2 cellular contexts compared by ENCODE assay signal in the genomic region with DNA sequence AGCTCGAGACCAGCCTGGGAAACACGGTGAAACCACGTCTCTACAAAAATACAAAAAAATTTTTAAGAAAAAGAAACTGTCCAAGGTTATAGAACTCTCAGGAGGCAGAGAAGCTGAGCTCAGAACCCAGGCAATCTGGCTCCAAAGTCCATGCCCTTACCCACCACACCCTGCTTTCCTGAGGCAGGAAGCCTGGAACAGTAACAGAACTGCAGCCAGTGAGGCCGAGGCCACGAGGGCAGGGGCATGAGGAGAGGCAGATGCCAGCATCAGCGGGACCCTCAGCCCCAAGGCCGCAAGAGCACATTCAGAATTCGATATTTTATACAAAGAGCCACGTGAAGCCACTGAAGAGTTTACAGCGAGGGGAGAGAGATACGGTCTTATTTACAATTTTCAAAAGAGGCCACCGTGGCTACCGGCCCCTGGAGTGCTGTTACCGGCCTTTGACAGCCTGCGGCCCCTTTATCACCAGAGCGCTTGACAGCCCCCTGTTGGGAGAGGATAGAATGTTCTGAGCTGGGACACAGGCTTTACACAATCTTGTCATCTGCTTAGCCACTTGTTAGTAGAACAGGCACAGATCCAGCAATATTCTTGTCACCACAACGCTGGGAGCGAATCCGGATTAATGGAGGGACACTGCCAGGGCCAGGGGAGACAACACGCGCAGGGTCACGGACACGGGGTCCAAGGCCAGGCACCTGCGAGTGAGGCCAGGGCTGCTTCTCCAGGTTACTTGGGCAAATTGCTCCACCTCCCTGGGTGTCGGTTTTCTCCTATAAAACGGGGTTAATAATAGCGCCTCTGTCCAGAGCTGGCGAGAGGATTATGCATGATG.
TF ChIP-seq lines count a peak whose summit lies in the region.

No MANE protein-coding gene starts in this region.

TF ChIP-seq in SK-N-SH, 30 proteins besides CTCF, POLR2A, EP300 and RAD21 (continued from another document):
- TF ChIP-seq, protein P1, sequence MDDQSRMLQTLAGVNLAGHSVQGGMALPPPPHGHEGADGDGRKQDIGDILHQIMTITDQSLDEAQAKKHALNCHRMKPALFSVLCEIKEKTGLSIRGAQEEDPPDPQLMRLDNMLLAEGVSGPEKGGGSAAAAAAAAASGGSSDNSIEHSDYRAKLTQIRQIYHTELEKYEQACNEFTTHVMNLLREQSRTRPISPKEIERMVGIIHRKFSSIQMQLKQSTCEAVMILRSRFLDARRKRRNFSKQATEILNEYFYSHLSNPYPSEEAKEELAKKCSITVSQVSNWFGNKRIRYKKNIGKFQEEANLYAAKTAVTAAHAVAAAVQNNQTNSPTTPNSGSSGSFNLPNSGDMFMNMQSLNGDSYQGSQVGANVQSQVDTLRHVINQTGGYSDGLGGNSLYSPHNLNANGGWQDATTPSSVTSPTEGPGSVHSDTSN (IDR thresholded peaks at IDR 0.05) = no peak
- TF ChIP-seq YY1 (IDR thresholded peaks at IDR 0.05; ENCODE audit: low read depth) = no peak
- TF ChIP-seq GATA2 (CRISPR knock-in tag; IDR thresholded peaks at IDR 0.05) = no peak
- TF ChIP-seq, protein P2, sequence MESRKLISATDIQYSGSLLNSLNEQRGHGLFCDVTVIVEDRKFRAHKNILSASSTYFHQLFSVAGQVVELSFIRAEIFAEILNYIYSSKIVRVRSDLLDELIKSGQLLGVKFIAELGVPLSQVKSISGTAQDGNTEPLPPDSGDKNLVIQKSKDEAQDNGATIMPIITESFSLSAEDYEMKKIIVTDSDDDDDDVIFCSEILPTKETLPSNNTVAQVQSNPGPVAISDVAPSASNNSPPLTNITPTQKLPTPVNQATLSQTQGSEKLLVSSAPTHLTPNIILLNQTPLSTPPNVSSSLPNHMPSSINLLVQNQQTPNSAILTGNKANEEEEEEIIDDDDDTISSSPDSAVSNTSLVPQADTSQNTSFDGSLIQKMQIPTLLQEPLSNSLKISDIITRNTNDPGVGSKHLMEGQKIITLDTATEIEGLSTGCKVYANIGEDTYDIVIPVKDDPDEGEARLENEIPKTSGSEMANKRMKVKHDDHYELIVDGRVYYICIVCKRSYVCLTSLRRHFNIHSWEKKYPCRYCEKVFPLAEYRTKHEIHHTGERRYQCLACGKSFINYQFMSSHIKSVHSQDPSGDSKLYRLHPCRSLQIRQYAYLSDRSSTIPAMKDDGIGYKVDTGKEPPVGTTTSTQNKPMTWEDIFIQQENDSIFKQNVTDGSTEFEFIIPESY (IDR thresholded peaks at IDR 0.05; ENCODE audit: borderline replicate concordance, low read depth) = no peak
- TF ChIP-seq MEF2A (IDR thresholded peaks at IDR 0.05; ENCODE audit: borderline replicate concordance, low read depth) = no peak
- TF ChIP-seq MXI1 (IDR thresholded peaks at IDR 0.05; ENCODE audit: low read depth, low read length) = no peak
- no peak for TF ChIP-seq RFX5 (IDR thresholded peaks at IDR 0.05; ENCODE audit: low read length)
- TF ChIP-seq TAF1 (IDR thresholded peaks at IDR 0.05; ENCODE audit: borderline replicate concordance, low read depth, low read length) = no peak
- TF ChIP-seq, protein P3, sequence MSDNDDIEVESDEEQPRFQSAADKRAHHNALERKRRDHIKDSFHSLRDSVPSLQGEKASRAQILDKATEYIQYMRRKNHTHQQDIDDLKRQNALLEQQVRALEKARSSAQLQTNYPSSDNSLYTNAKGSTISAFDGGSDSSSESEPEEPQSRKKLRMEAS (IDR thresholded peaks at IDR 0.05; ENCODE audit: low read depth) = no peak
- TF ChIP-seq TEAD4 (IDR thresholded peaks at IDR 0.05; ENCODE audit: borderline replicate concordance, insufficient read depth) = no peak
TF ChIP-seq in SK-N-SH: peak in this region for 0.

TF ChIP-seq in SK-N-SH treated with all-trans-retinoic acid at 6 μM for 48 hours, 23 proteins besides CTCF, POLR2A, EP300 and RAD21 (continued from another document):
- TF ChIP-seq, protein P4, sequence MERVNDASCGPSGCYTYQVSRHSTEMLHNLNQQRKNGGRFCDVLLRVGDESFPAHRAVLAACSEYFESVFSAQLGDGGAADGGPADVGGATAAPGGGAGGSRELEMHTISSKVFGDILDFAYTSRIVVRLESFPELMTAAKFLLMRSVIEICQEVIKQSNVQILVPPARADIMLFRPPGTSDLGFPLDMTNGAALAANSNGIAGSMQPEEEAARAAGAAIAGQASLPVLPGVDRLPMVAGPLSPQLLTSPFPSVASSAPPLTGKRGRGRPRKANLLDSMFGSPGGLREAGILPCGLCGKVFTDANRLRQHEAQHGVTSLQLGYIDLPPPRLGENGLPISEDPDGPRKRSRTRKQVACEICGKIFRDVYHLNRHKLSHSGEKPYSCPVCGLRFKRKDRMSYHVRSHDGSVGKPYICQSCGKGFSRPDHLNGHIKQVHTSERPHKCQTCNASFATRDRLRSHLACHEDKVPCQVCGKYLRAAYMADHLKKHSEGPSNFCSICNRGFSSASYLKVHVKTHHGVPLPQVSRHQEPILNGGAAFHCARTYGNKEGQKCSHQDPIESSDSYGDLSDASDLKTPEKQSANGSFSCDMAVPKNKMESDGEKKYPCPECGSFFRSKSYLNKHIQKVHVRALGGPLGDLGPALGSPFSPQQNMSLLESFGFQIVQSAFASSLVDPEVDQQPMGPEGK (CRISPR knock-in tag; IDR thresholded peaks at IDR 0.05; ENCODE audit: borderline replicate concordance) = no peak
- TF ChIP-seq SNAI2 (CRISPR knock-in tag; IDR thresholded peaks at IDR 0.05) (no peak), BACH2 (CRISPR knock-in tag; IDR thresholded peaks at IDR 0.05; ENCODE audit: borderline replicate concordance) (no peak), ARNTL (CRISPR knock-in tag; IDR thresholded peaks at IDR 0.05; ENCODE audit: borderline replicate concordance, low read depth) (no peak), ESRRG (CRISPR knock-in tag; IDR thresholded peaks at IDR 0.05) (no peak), TOX (CRISPR knock-in tag; IDR thresholded peaks at IDR 0.05; ENCODE audit: borderline replicate concordance) (no peak), GLIS3 (CRISPR knock-in tag; IDR thresholded peaks at IDR 0.05) (no peak), ZFP30 (CRISPR knock-in tag; IDR thresholded peaks at IDR 0.05) (no peak), ZNF565 (CRISPR knock-in tag; conservative IDR thresholded peaks at IDR 0.05; ENCODE audit: low read depth) (no peak)
TF ChIP-seq in SK-N-SH treated with all-trans-retinoic acid at 6 μM for 48 hours: peak in this region for 0.
